8 cellular contexts compared by ENCODE assay signal in genomic region chr1:34865981-34866761, GRCh38. TPM values are rescaled to one million over a fixed set of nuclear protein-coding genes. Genes with fewer than 3 reads are reported as not detected.
A peak's percentile ranks its signal among the peaks of the same experiment; 100 is the strongest.
DNase-seq lines count a peak whose midpoint lies in the region; ATAC-seq and TF ChIP-seq lines count a peak whose summit lies in the region.

No MANE protein-coding gene starts in this region.

- peak; percentile 76 for TF ChIP-seq POLR2A in GM18505 (IDR thresholded peaks at IDR 0.05; ENCODE audit: borderline replicate concordance, extremely low read depth, insufficient read depth, insufficient read length)

- no peaks in the 10 kb centered on the region for H3K36me3 ChIP-seq in Panc1 (ENCODE audit: control insufficient read depth, insufficient read depth, low read length)

- peak overlapping the region; percentile 72 for H3K27ac ChIP-seq in Panc1 (ENCODE audit: low read length)

- peak overlapping the region; percentile 59 to 73 for H3K27ac Mint-ChIP-seq in natural killer cell
- H3K27ac Mint-ChIP-seq in stimulated activated naive B cell treated with anti-CD40 and anti-IgM and Interleukin-4, amounts not matched to agents 10 μg/mL and 1 μg/mL and 100 μg/mL, for 72 hours = peak overlapping the region; percentile 97

- no peaks in the 10 kb centered on the region for H3K36me3 Mint-ChIP-seq in natural killer cell
- no peaks in the 10 kb centered on the region for H3K36me3 Mint-ChIP-seq in stimulated activated naive B cell treated with anti-CD40 and anti-IgM and Interleukin-4, amounts not matched to agents 10 μg/mL and 1 μg/mL and 100 μg/mL, for 72 hours

- intact Hi-C loops in Panc1 (cut with micrococcal nuclease; ENCODE audit: unreplicated experiment) = no loop called here
- intact Hi-C loops in natural killer cell (cut with micrococcal nuclease) = loop anchor here (1.0 to 10.0 kb wide), 3 partner anchors 13 to 329 kb away; partner anchors contain the start of gene SFPQ

- peak overlapping the region; percentile 85 for H3K4me3 Mint-ChIP-seq in natural killer cell
- peak overlapping the region; percentile 86 to 93 for H3K4me3 Mint-ChIP-seq in stimulated activated naive B cell treated with anti-CD40 and anti-IgM and Interleukin-4, amounts not matched to agents 10 μg/mL and 1 μg/mL and 100 μg/mL, for 72 hours

- H3K9me3 ChIP-seq in Panc1 (ENCODE audit: control insufficient read depth, insufficient read depth, low read depth, low read length) = no peaks in the 10 kb centered on the region

- H3K4me3 ChIP-seq in Panc1 (ENCODE audit: low read depth in 2 of 2, low read length in 2 of 2) (peak overlapping the region; percentile 53 to 66), fibroblast of mammary gland (ENCODE audit: control insufficient read depth, low read depth, low read length) (peak overlapping the region; percentile 63)

- in situ Hi-C loops in Panc1 (cut with HindIII; ENCODE audit: low pct_unique_long_range_greater_than_20kb, low sequenced_read_pairs) = no loop called here

- CTCF ChIA-PET in Panc1 (lab: Charles Lee) = interaction anchor here (0.6 to 1.1 kb wide), 7 partner anchors 13 to 1604 kb away, joined by 3 to 11 read pairs (median 5); no protein-coding TSS in a partner anchor

- ATAC-seq in GM18505 (IDR thresholded peaks at IDR 0.05; ENCODE audit: unreplicated experiment) (no peak), HG03432 (IDR thresholded peaks at IDR 0.05; ENCODE audit: unreplicated experiment) (peak; percentile 76), Panc1 (peak; percentile 85), natural killer cell (peak; percentile 83 to 86 (median 86))
- peak; percentile 84 to 85 for ATAC-seq in stimulated activated naive B cell treated with anti-CD40 and anti-IgM and Interleukin-4, amounts not matched to agents 10 μg/mL and 1 μg/mL and 100 μg/mL, for 72 hours (replicated peaks)

- H3K9me3 Mint-ChIP-seq in natural killer cell = no peaks in the 10 kb centered on the region
- no peaks in the 10 kb centered on the region for H3K9me3 Mint-ChIP-seq in stimulated activated naive B cell treated with anti-CD40 and anti-IgM and Interleukin-4, amounts not matched to agents 10 μg/mL and 1 μg/mL and 100 μg/mL, for 72 hours

- H3K27me3 ChIP-seq in Panc1 (ENCODE audit: control insufficient read depth, insufficient read depth, low read length) = peaks cover 2% of the 10 kb centered on the region

- H3K4me1 Mint-ChIP-seq in natural killer cell = peaks cover 34 to 41% of the 10 kb centered on the region in 2 donors
- peaks cover 21 to 53% of the 10 kb centered on the region in 2 donors for H3K4me1 Mint-ChIP-seq in stimulated activated naive B cell treated with anti-CD40 and anti-IgM and Interleukin-4, amounts not matched to agents 10 μg/mL and 1 μg/mL and 100 μg/mL, for 72 hours

- H3K27me3 Mint-ChIP-seq in natural killer cell (ENCODE audit: low read depth in 2 of 2) = peaks cover 2 to 3% of the 10 kb centered on the region in 2 donors
- no peaks in the 10 kb centered on the region for H3K27me3 Mint-ChIP-seq in stimulated activated naive B cell treated with anti-CD40 and anti-IgM and Interleukin-4, amounts not matched to agents 10 μg/mL and 1 μg/mL and 100 μg/mL, for 72 hours

- no peaks in the 10 kb centered on the region for H3K4me1 ChIP-seq in Panc1 (ENCODE audit: control insufficient read depth, insufficient read depth, low read length)

- DNase-seq in A172 (ENCODE audit: low spot score) (peak; percentile 6), Panc1 (ENCODE audit: low read depth, low spot score) (peak; percentile 62), fibroblast of mammary gland (ENCODE audit: low read depth) (peak; percentile 64), natural killer cell (peak; percentile 89)
- DNase-seq in activated T-helper 1 cell treated with anti-CD3 and anti-CD28 coated beads, Interleukin-2, amount 50 U/mL, for 16 hours (ENCODE audit: low read depth in 1 of 2, low spot score in 1 of 2) = peak; percentile 92 to 96
- peak; percentile 91 for DNase-seq in stimulated activated naive B cell treated with anti-CD40 and anti-IgM and Interleukin-4, amounts not matched to agents 10 μg/mL and 1 μg/mL and 100 μg/mL, for 72 hours

- no TSS peak for BruUV-seq in Panc1 (replicated peaks; lab: Mats Ljungman, UMichigan)

- TF ChIP-seq CTCF in Panc1 (IDR thresholded peaks at IDR 0.05) (peak; percentile 99), fibroblast of mammary gland (conservative IDR thresholded peaks at IDR 0.05; ENCODE audit: control insufficient read depth, insufficient read depth, low read depth, low read length) (peak; percentile 85), natural killer cell (IDR thresholded peaks at IDR 0.05) (peak; percentile 99)

- POLR2A ChIA-PET in Panc1 (lab: Charles Lee) = no interaction called here

RNA-seq across cellular contexts. Expression of gene SMIM12, which starts 6.6 kb away (rescaled TPM):
- total RNA-seq in A172 (2014; rRNA removed; shearing (Covaris generic)) = 31.1 and 31.5 TPM in 2 replicates
- 47.5 TPM for total RNA-seq in Panc1 (2021; ENCODE audit: unreplicated experiment)
- 45.4 TPM for polyA plus RNA-seq in Panc1 (2012; ENCODE audit: insufficient read length)
- 10 to 100 TPM; 33.4 to 44.5 (median 36.5) TPM for total RNA-seq in natural killer cell

Comparison
In these comparisons a context has a peak if more than half of its experiments do, and no peak if none do; other contexts are left out.
1. DNase-seq: peak in every context shown above with its lines; median percentile 94 in activated T-helper 1 cell treated with anti-CD3 and anti-CD28 coated beads, Interleukin-2, amount 50 U/mL, for 16 hours; 91 in stimulated activated naive B cell treated with anti-CD40 and anti-IgM and Interleukin-4, amounts not matched to agents 10 μg/mL and 1 μg/mL and 100 μg/mL, for 72 hours; 89 in natural killer cell; 64 in fibroblast of mammary gland; 62 in Panc1; 6 in A172.